In the genomic region with DNA sequence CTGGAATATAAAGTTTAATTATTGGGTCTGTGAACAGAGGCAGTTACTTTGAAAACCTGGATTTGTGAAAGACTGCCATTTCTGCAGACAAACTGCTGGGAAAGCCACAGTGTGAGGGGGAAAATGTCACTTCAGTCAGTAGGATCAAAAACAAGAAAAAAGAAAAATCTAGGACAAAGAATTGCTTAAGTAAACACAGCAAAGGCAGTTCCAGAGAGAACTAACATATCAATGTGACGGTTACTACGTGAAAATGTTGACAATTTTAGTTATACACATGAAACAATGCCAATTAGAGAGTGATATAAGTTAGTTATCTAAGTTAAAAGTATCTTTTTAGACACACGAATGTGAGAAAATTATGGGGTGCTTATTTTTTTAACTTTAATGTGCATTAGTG, we compare ENCODE assay signal across 20 cellular contexts.
"Had no signal": no experiment of that assay in that cellular context is flagged by ENCODE, and none has a peak within 500 bp of the region (broad histone marks: within the 10 kb centered on the region; RNA-seq: fewer than 3 reads in every experiment).

No MANE protein-coding gene starts in this region.

- H3K27me3 Mint-ChIP-seq: naive thymus-derived CD8-positive, alpha-beta T cell; type B pancreatic cell had no signal

- H3K9me3 Mint-ChIP-seq: type B pancreatic cell had no signal

- DNase-seq: effector CD4-positive, alpha-beta T cell; gastrocnemius medialis; heart right ventricle; hypothalamus; kidney glomerular epithelial cell; mucosa of descending colon; naive thymus-derived CD8-positive, alpha-beta T cell; posterior cingulate gyrus; sigmoid colon; stimulated activated CD4-positive, alpha-beta T cell treated with anti-CD3 and anti-CD28 coated beads, Interleukin-4, amount 100 ng/mL, for 1 hour; stimulated activated CD8-positive, alpha-beta memory T cell treated with anti-CD3 and anti-CD28 coated beads, Interleukin-4, amount 100 ng/mL, for 48 hours; stimulated activated naive CD8-positive, alpha-beta T cell treated with anti-CD3 and anti-CD28 coated beads, Interleukin-15, Interleukin-2, amounts not matched to agents 100 U/mL and 50 U/mL, for 24 hours; thyroid gland had no signal

- H3K36me3 Mint-ChIP-seq: stimulated activated effector memory CD8-positive, alpha-beta T cell treated with anti-CD3 and anti-CD28 coated beads, Interleukin-12 subunit alpha, Interleukin-12 subunit beta, amount 100 ng/mL, for 72 hours; type B pancreatic cell had no signal

- H3K4me3 ChIP-seq: coronary artery, gastrocnemius medialis, heart right ventricle, mucosa of descending colon, sigmoid colon, skin epidermis, suprapubic skin, thyroid gland had no signal

- H3K4me3 Mint-ChIP-seq: naive thymus-derived CD8-positive, alpha-beta T cell; stimulated activated effector memory CD8-positive, alpha-beta T cell treated with anti-CD3 and anti-CD28 coated beads, Interleukin-12 subunit alpha, Interleukin-12 subunit beta, amount 100 ng/mL, for 72 hours; type B pancreatic cell had no signal

- FAIRE-seq: islet of Langerhans, urothelium cell line had no signal

- H3K4me1 ChIP-seq: gastrocnemius medialis, heart right ventricle, suprapubic skin, thyroid gland had no signal

- H3K27ac ChIP-seq: coronary artery, gastrocnemius medialis, heart right ventricle, sigmoid colon, skin epidermis, suprapubic skin, thyroid gland had no signal

- H3K36me3 ChIP-seq: gastrocnemius medialis, heart right ventricle, sigmoid colon, suprapubic skin, thyroid gland had no signal

- H3K27me3 ChIP-seq: gastrocnemius medialis, heart right ventricle, sigmoid colon, suprapubic skin, thyroid gland had no signal

- H3K9me3 ChIP-seq: gastrocnemius medialis, mucosa of descending colon, thyroid gland had no signal

- ATAC-seq: gastrocnemius medialis; heart right ventricle; mucosa of descending colon; naive thymus-derived CD8-positive, alpha-beta T cell; stimulated activated effector memory CD8-positive, alpha-beta T cell treated with anti-CD3 and anti-CD28 coated beads, Interleukin-12 subunit alpha, Interleukin-12 subunit beta, amount 100 ng/mL, for 72 hours; stimulated activated naive CD8-positive, alpha-beta T cell treated with anti-CD3 and anti-CD28 coated beads, Interleukin-15, Interleukin-2, amounts not matched to agents 100 U/mL and 50 U/mL, for 24 hours had no signal

- H3K27ac Mint-ChIP-seq: stimulated activated effector memory CD8-positive, alpha-beta T cell treated with anti-CD3 and anti-CD28 coated beads, Interleukin-12 subunit alpha, Interleukin-12 subunit beta, amount 100 ng/mL, for 72 hours; type B pancreatic cell had no signal
